Comparison of ENCODE assay signal across 8 cellular contexts in genomic region chr2:241638063-241638660, GRCh38. TPM values are rescaled to one million over a fixed set of nuclear protein-coding genes. Genes with fewer than 3 reads are reported as not detected.
DNase-seq lines count a peak whose midpoint lies in the region; ATAC-seq, FAIRE-seq and TF ChIP-seq lines count a peak whose summit lies in the region.

No MANE protein-coding gene starts in this region.

- CTCF ChIA-PET in activated CD8-positive, alpha-beta memory T cell treated with anti-CD3 and anti-CD28 coated beads, Interleukin-2, amount 10 ng/mL, durations not matched to agents 7 days and 5 days (lab: Charles Lee), result interaction anchor here (0.7 to 1.2 kb wide), 5 partner anchors 9 to 240 kb away, joined by 3 read pairs; no protein-coding TSS in a partner anchor

- no peaks in the 10 kb centered on the region for H4K20me1 ChIP-seq in keratinocyte (ENCODE audit: control insufficient read depth, extremely low read depth, insufficient read depth, low read length)

- intact Hi-C loops in activated T-helper 2 cell treated with anti-CD3 and anti-CD28 coated beads, Interferon-gamma antibody, Interleukin-2, Interleukin-4, amounts not matched to agents 10 μg/mL and 5 μg/mL and 100 μg/mL, durations not matched to agents 14 hours and 24 hours and 36 hours (cut with micrococcal nuclease), result loop anchor here (5.0 to 10.0 kb wide), 2 partner anchors 131 to 483 kb away; partner anchors contain the start of genes PPP1R7 and STK25
- intact Hi-C loops in tibial artery (cut with DNase I; ENCODE audit: low total_unique reads), result loop anchor here (10.0 kb wide), 2 partner anchors 133 to 283 kb away; partner anchors contain the start of genes FARP2 and STK25

- H3K4me1 Mint-ChIP-seq in activated CD8-positive, alpha-beta memory T cell treated with anti-CD3 and anti-CD28 coated beads, Interleukin-2, amount 10 ng/mL, durations not matched to agents 7 days and 5 days, result peaks cover 52% of the 10 kb centered on the region
- peaks cover 42% of the 10 kb centered on the region for H3K4me1 Mint-ChIP-seq in activated T-helper 2 cell treated with anti-CD3 and anti-CD28 coated beads, Interferon-gamma antibody, Interleukin-2, Interleukin-4, amounts not matched to agents 10 μg/mL and 5 μg/mL and 100 μg/mL, durations not matched to agents 14 hours and 24 hours and 36 hours (ENCODE audit: low read depth)

- H3K4me3 Mint-ChIP-seq in activated CD8-positive, alpha-beta memory T cell treated with anti-CD3 and anti-CD28 coated beads, Interleukin-2, amount 10 ng/mL, durations not matched to agents 7 days and 5 days, result peak overlapping the region; percentile 95
- peak overlapping the region; percentile 94 for H3K4me3 Mint-ChIP-seq in activated T-helper 2 cell treated with anti-CD3 and anti-CD28 coated beads, Interferon-gamma antibody, Interleukin-2, Interleukin-4, amounts not matched to agents 10 μg/mL and 5 μg/mL and 100 μg/mL, durations not matched to agents 14 hours and 24 hours and 36 hours (ENCODE audit: low read depth)

- H3K4me2 ChIP-seq in keratinocyte (ENCODE audit: control insufficient read depth, extremely low read depth, insufficient read depth, low read depth, low read length), result peak overlapping the region; percentile 85

- H3K36me3 Mint-ChIP-seq in activated CD8-positive, alpha-beta memory T cell treated with anti-CD3 and anti-CD28 coated beads, Interleukin-2, amount 10 ng/mL, durations not matched to agents 7 days and 5 days, result peaks cover 24% of the 10 kb centered on the region
- peaks cover 51% of the 10 kb centered on the region for H3K36me3 Mint-ChIP-seq in activated T-helper 2 cell treated with anti-CD3 and anti-CD28 coated beads, Interferon-gamma antibody, Interleukin-2, Interleukin-4, amounts not matched to agents 10 μg/mL and 5 μg/mL and 100 μg/mL, durations not matched to agents 14 hours and 24 hours and 36 hours (ENCODE audit: low read depth)

- H3K79me2 ChIP-seq in keratinocyte (ENCODE audit: control insufficient read depth, insufficient read depth, low read length), result peaks cover 88% of the 10 kb centered on the region

- H2AFZ ChIP-seq in keratinocyte (ENCODE audit: control insufficient read depth, low read length), result no peak overlapping the region

- H3K27ac Mint-ChIP-seq in activated CD8-positive, alpha-beta memory T cell treated with anti-CD3 and anti-CD28 coated beads, Interleukin-2, amount 10 ng/mL, durations not matched to agents 7 days and 5 days, result peak overlapping the region; percentile 93
- H3K27ac Mint-ChIP-seq in activated T-helper 2 cell treated with anti-CD3 and anti-CD28 coated beads, Interferon-gamma antibody, Interleukin-2, Interleukin-4, amounts not matched to agents 10 μg/mL and 5 μg/mL and 100 μg/mL, durations not matched to agents 14 hours and 24 hours and 36 hours, result peak overlapping the region; percentile 92

- no peaks in the 10 kb centered on the region for H3K9me1 ChIP-seq in keratinocyte (ENCODE audit: control insufficient read depth, extremely low read depth, insufficient read depth, low read length)

- H3K4me3 ChIP-seq in keratinocyte (ENCODE audit: control insufficient read depth in 2 of 3, extremely low read depth in 1 of 3, insufficient read depth in 2 of 3, low read depth in 1 of 3, low read length in 3 of 3), result peak overlapping the region; percentile 75 to 96 (median 86)
- peak overlapping the region; percentile 72 to 77 for H3K4me3 ChIP-seq in tibial artery

- ATAC-seq in activated CD8-positive, alpha-beta memory T cell treated with anti-CD3 and anti-CD28 coated beads, Interleukin-2, amount 10 ng/mL, durations not matched to agents 7 days and 5 days, result no peak
- no peak for ATAC-seq in HG02852 (IDR thresholded peaks at IDR 0.05; ENCODE audit: unreplicated experiment)
- no peak for ATAC-seq in HG02981 (IDR thresholded peaks at IDR 0.05; ENCODE audit: unreplicated experiment)

- FAIRE-seq in keratinocyte (lab: Jason Lieb, UNC), result no peak

- H3K9ac ChIP-seq in keratinocyte (ENCODE audit: control insufficient read depth, extremely low read depth, insufficient read depth, low read length), result peak overlapping the region; percentile 96

- no peak for TF ChIP-seq CTCF in keratinocyte (optimal IDR thresholded peaks at IDR 0.05 in 1 of 3, IDR thresholded peaks at IDR 0.05 in 1 of 3, conservative IDR thresholded peaks at IDR 0.05 in 1 of 3; ENCODE audit: extremely low read depth in 1 of 3, insufficient read depth in 2 of 3, low read length in 3 of 3)
- no peak for TF ChIP-seq CTCF in tibial artery (IDR thresholded peaks at IDR 0.05)

- H3K9me3 Mint-ChIP-seq in activated CD8-positive, alpha-beta memory T cell treated with anti-CD3 and anti-CD28 coated beads, Interleukin-2, amount 10 ng/mL, durations not matched to agents 7 days and 5 days (ENCODE audit: low read depth), result peaks cover 5% of the 10 kb centered on the region
- H3K9me3 Mint-ChIP-seq in activated T-helper 2 cell treated with anti-CD3 and anti-CD28 coated beads, Interferon-gamma antibody, Interleukin-2, Interleukin-4, amounts not matched to agents 10 μg/mL and 5 μg/mL and 100 μg/mL, durations not matched to agents 14 hours and 24 hours and 36 hours, result no peaks in the 10 kb centered on the region

- H3K4me1 ChIP-seq in keratinocyte (ENCODE audit: control insufficient read depth, extremely low read depth, insufficient read depth, low read length) (peaks cover 9% of the 10 kb centered on the region), tibial artery (peaks cover 0 to 50% (median 38%) of the 10 kb centered on the region in 4 donors)

- DNase-seq in activated CD8-positive, alpha-beta memory T cell treated with anti-CD3 and anti-CD28 coated beads, Interleukin-2, amount 10 ng/mL, durations not matched to agents 7 days and 5 days, result no peak
- no peak for DNase-seq in activated CD8-positive, alpha-beta memory T cell treated with anti-CD3 and anti-CD28 coated beads, Interleukin-2, amount 50 U/mL, for 48 hours
- no peak for DNase-seq in activated T-helper 2 cell treated with anti-CD3 and anti-CD28 coated beads, Interferon-gamma antibody, Interleukin-2, Interleukin-4, amounts not matched to agents 10 μg/mL and 5 μg/mL and 100 μg/mL, durations not matched to agents 14 hours and 24 hours and 36 hours (ENCODE audit: low spot score)
- DNase-seq in keratinocyte (ENCODE audit: low read depth, low spot score) (no peak), tibial artery (no peak), NCI-H2107 (lab: John Stamatoyannopoulos, UW) (no peak)

- H3K27ac ChIP-seq in keratinocyte (ENCODE audit: control insufficient read depth, insufficient read depth, low read length) (peak overlapping the region; percentile 95), tibial artery (peak overlapping the region; percentile 94 to 99)

- peaks cover 3 to 16% of the 10 kb centered on the region in 2 experiments for H3K36me3 ChIP-seq in keratinocyte (ENCODE audit: control insufficient read depth in 2 of 2, extremely low read depth in 1 of 2, insufficient read depth in 2 of 2, low read length in 2 of 2)
- peaks cover 5 to 14% (median 7%) of the 10 kb centered on the region in 3 donors for H3K36me3 ChIP-seq in tibial artery

- H3K9me3 ChIP-seq in keratinocyte (ENCODE audit: control insufficient read depth, low read depth, low read length) (no peaks in the 10 kb centered on the region), tibial artery (no peaks in the 10 kb centered on the region)

- dilution Hi-C loops in keratinocyte (cut with MboI; ENCODE audit: extremely low pct_ligation_motif_present, low sequenced_read_pairs), result no loop called here

- H3K27me3 ChIP-seq in keratinocyte (ENCODE audit: control insufficient read depth, extremely low read depth, insufficient read depth, low read length) (no peaks in the 10 kb centered on the region), tibial artery (no peaks in the 10 kb centered on the region)

- H3K27me3 Mint-ChIP-seq in activated CD8-positive, alpha-beta memory T cell treated with anti-CD3 and anti-CD28 coated beads, Interleukin-2, amount 10 ng/mL, durations not matched to agents 7 days and 5 days, result no peaks in the 10 kb centered on the region
- H3K27me3 Mint-ChIP-seq in activated T-helper 2 cell treated with anti-CD3 and anti-CD28 coated beads, Interferon-gamma antibody, Interleukin-2, Interleukin-4, amounts not matched to agents 10 μg/mL and 5 μg/mL and 100 μg/mL, durations not matched to agents 14 hours and 24 hours and 36 hours (ENCODE audit: low read depth), result no peaks in the 10 kb centered on the region

RNA-seq across cellular contexts. Expression of gene ATG4B, which starts 0.7 kb away (rescaled TPM):
- 10 to 100 TPM; 91.4 to 95.3 TPM for total RNA-seq in activated CD8-positive, alpha-beta memory T cell treated with anti-CD3 and anti-CD28 coated beads, Interleukin-2, amount 10 ng/mL, durations not matched to agents 7 days and 5 days
- 117 TPM in 2 replicates for total RNA-seq in activated T-helper 2 cell treated with anti-CD3 and anti-CD28 coated beads, Interferon-gamma antibody, Interleukin-2, Interleukin-4, amounts not matched to agents 10 μg/mL and 5 μg/mL and 100 μg/mL, durations not matched to agents 14 hours and 24 hours and 36 hours
- 69.0 to 96.0 TPM (median 72.3 TPM) in 3 replicates for polyA plus RNA-seq in keratinocyte
- polyA plus RNA-seq in keratinocyte (2011; ENCODE audit: low read depth), result 49.0 TPM
- polyA plus RNA-seq in keratinocyte (2011; cell fraction: cytosol; rRNA removed), result 49.2 and 49.7 TPM in 2 replicates
- polyA plus RNA-seq in keratinocyte (2011; cell fraction: nucleus; rRNA removed), result 145 and 159 TPM in 2 replicates
- polyA plus RNA-seq in keratinocyte (2012; ENCODE audit: low replicate concordance), result 61.8 and 70.3 TPM in 2 replicates
- 80.0 to 134 TPM (median 101 TPM) in 3 replicates for polyA minus RNA-seq in keratinocyte
- 72.3 TPM for polyA minus RNA-seq in keratinocyte (2011; cell fraction: cytosol; rRNA and poly(A)+ RNA removed)
- polyA minus RNA-seq in keratinocyte (2011; cell fraction: nucleus; rRNA and poly(A)+ RNA removed), result 78.1 and 93.3 TPM in 2 replicates

RNA-seq across cellular contexts. Expression of gene THAP4, which starts 1.2 kb away (rescaled TPM):
- 10 to 100 TPM; 38.1 to 39.3 TPM for total RNA-seq in activated CD8-positive, alpha-beta memory T cell treated with anti-CD3 and anti-CD28 coated beads, Interleukin-2, amount 10 ng/mL, durations not matched to agents 7 days and 5 days
- 48.7 and 53.3 TPM in 2 replicates for total RNA-seq in activated T-helper 2 cell treated with anti-CD3 and anti-CD28 coated beads, Interferon-gamma antibody, Interleukin-2, Interleukin-4, amounts not matched to agents 10 μg/mL and 5 μg/mL and 100 μg/mL, durations not matched to agents 14 hours and 24 hours and 36 hours
- 30.3 to 39.5 TPM (median 36.2 TPM) in 3 replicates for polyA plus RNA-seq in keratinocyte
- 58.2 TPM for polyA plus RNA-seq in keratinocyte (2011; ENCODE audit: low read depth)
- 37.0 and 61.8 TPM in 2 replicates for polyA plus RNA-seq in keratinocyte (2011; cell fraction: cytosol; rRNA removed)
- polyA plus RNA-seq in keratinocyte (2011; cell fraction: nucleus; rRNA removed), result 26.1 and 35.5 TPM in 2 replicates
- polyA plus RNA-seq in keratinocyte (2012; ENCODE audit: low replicate concordance), result 46.7 and 60.7 TPM in 2 replicates
- polyA minus RNA-seq in keratinocyte, result 32.3 to 133 TPM (median 43.7 TPM) in 3 replicates
- 85.2 TPM for polyA minus RNA-seq in keratinocyte (2011; cell fraction: cytosol; rRNA and poly(A)+ RNA removed)
- 12.6 and 13.3 TPM in 2 replicates for polyA minus RNA-seq in keratinocyte (2011; cell fraction: nucleus; rRNA and poly(A)+ RNA removed)

RNA-seq across cellular contexts. Expression of gene DTYMK, which starts 48.5 kb away (rescaled TPM):
- total RNA-seq in activated CD8-positive, alpha-beta memory T cell treated with anti-CD3 and anti-CD28 coated beads, Interleukin-2, amount 10 ng/mL, durations not matched to agents 7 days and 5 days, result 10 to 100 TPM; 79.9 to 95.5 TPM
- total RNA-seq in activated T-helper 2 cell treated with anti-CD3 and anti-CD28 coated beads, Interferon-gamma antibody, Interleukin-2, Interleukin-4, amounts not matched to agents 10 μg/mL and 5 μg/mL and 100 μg/mL, durations not matched to agents 14 hours and 24 hours and 36 hours, result 95.9 and 98.2 TPM in 2 replicates
- 19.4 to 32.1 TPM (median 31.6 TPM) in 3 replicates for polyA plus RNA-seq in keratinocyte
- 25.3 TPM for polyA plus RNA-seq in keratinocyte (2011; ENCODE audit: low read depth)
- polyA plus RNA-seq in keratinocyte (2011; cell fraction: cytosol; rRNA removed), result 16.7 and 23.1 TPM in 2 replicates
- 15.3 and 18.7 TPM in 2 replicates for polyA plus RNA-seq in keratinocyte (2011; cell fraction: nucleus; rRNA removed)
- 13.2 and 32.3 TPM in 2 replicates for polyA plus RNA-seq in keratinocyte (2012; ENCODE audit: low replicate concordance)
- polyA minus RNA-seq in keratinocyte, result 8.7 to 24.7 TPM (median 11.0 TPM) in 3 replicates
- polyA minus RNA-seq in keratinocyte (2011; cell fraction: cytosol; rRNA and poly(A)+ RNA removed), result 12.5 TPM
- 5.5 and 6.1 TPM in 2 replicates for polyA minus RNA-seq in keratinocyte (2011; cell fraction: nucleus; rRNA and poly(A)+ RNA removed)
